Comparison of ENCODE assay signal across 24 cellular contexts in genomic region chr5:50768650-50769049, GRCh38.
"Had no signal": no experiment of that assay in that cellular context is flagged by ENCODE, and none has a peak within 500 bp of the region (broad histone marks: within the 10 kb centered on the region; RNA-seq: fewer than 3 reads in every experiment).

No MANE protein-coding gene starts in this region.

- H3K36me3 ChIP-seq: colonic mucosa, gastrocnemius medialis, pancreas, right atrium auricular region had no signal

- DNase-seq: activated B cell treated with CpG ODN at 0.5 μM for 24 hours; activated CD4-positive, alpha-beta memory T cell treated with anti-CD3 and anti-CD28 coated beads for 36 hours; activated CD4-positive, alpha-beta T cell treated with anti-CD3 and anti-CD28 coated beads for 4 hours; activated CD8-positive, alpha-beta memory T cell treated with anti-CD3 and anti-CD28 coated beads, Interleukin-2, amount 10 ng/mL, durations not matched to agents 7 days and 5 days; activated gamma-delta T cell treated with Interleukin-2 at 50 U/mL for 16 hours; central memory CD4-positive, alpha-beta T cell; colonic mucosa; endodermal cell; esophagus squamous epithelium; gastrocnemius medialis; hippocampal formation; left ventricle myocardium superior; mammary epithelial cell; midbrain; nephron progenitor cell; pancreas; psoas muscle; spleen; stimulated activated CD4-positive, alpha-beta T cell treated with anti-CD3 and anti-CD28 coated beads, Interleukin-4, amount 100 ng/mL, for 1 hour; stimulated activated naive CD8-positive, alpha-beta T cell treated with anti-CD3 and anti-CD28 coated beads, Interleukin-15, Interleukin-2, amounts not matched to agents 100 U/mL and 50 U/mL, for 24 hours; upper lobe of left lung had no signal

- H3K4me3 Mint-ChIP-seq: activated B cell treated with CpG ODN at 0.5 μM for 24 hours; activated CD4-positive, alpha-beta memory T cell treated with anti-CD3 and anti-CD28 coated beads for 36 hours; activated CD8-positive, alpha-beta memory T cell treated with anti-CD3 and anti-CD28 coated beads, Interleukin-2, amount 10 ng/mL, durations not matched to agents 7 days and 5 days; activated naive CD4-positive, alpha-beta T cell treated with anti-CD3 and anti-CD28 coated beads, Interleukin-2, amount 50 U/mL, for 24 hours; endodermal cell; nephron progenitor cell; T-helper 1 cell treated with Interleukin-12 subunit alpha and Interleukin-12 subunit beta and Interleukin-4 antibody, amounts not matched to agents 30 μg/mL and 1 μg/mL, for 36 hours had no signal

- H3K4me1 Mint-ChIP-seq: endodermal cell, nephron progenitor cell had no signal

- H3K27me3 ChIP-seq: colonic mucosa, esophagus squamous epithelium, gastrocnemius medialis, pancreas, right atrium auricular region, spleen, upper lobe of left lung had no signal

- H3K27me3 Mint-ChIP-seq: activated B cell treated with CpG ODN at 0.5 μM for 24 hours; activated CD4-positive, alpha-beta memory T cell treated with anti-CD3 and anti-CD28 coated beads for 36 hours; activated CD8-positive, alpha-beta memory T cell treated with anti-CD3 and anti-CD28 coated beads, Interleukin-2, amount 10 ng/mL, durations not matched to agents 7 days and 5 days; activated naive CD4-positive, alpha-beta T cell treated with anti-CD3 and anti-CD28 coated beads, Interleukin-2, amount 50 U/mL, for 24 hours had no signal

- H3K27ac ChIP-seq: colonic mucosa, esophagus squamous epithelium, gastrocnemius medialis, pancreas, psoas muscle, right atrium auricular region, spleen, upper lobe of left lung had no signal

- H3K27ac Mint-ChIP-seq: activated B cell treated with CpG ODN at 0.5 μM for 24 hours; activated CD4-positive, alpha-beta memory T cell treated with anti-CD3 and anti-CD28 coated beads for 36 hours; activated CD8-positive, alpha-beta memory T cell treated with anti-CD3 and anti-CD28 coated beads, Interleukin-2, amount 10 ng/mL, durations not matched to agents 7 days and 5 days; activated naive CD4-positive, alpha-beta T cell treated with anti-CD3 and anti-CD28 coated beads, Interleukin-2, amount 50 U/mL, for 24 hours; endodermal cell; nephron progenitor cell; T-helper 1 cell treated with Interleukin-12 subunit alpha and Interleukin-12 subunit beta and Interleukin-4 antibody, amounts not matched to agents 30 μg/mL and 1 μg/mL, for 36 hours had no signal

- H3K9me3 ChIP-seq: colonic mucosa, esophagus squamous epithelium, gastrocnemius medialis, pancreas, upper lobe of left lung had no signal

- H3K4me1 ChIP-seq: colonic mucosa, esophagus squamous epithelium, gastrocnemius medialis, pancreas, psoas muscle, right atrium auricular region, upper lobe of left lung had no signal

- H3K4me3 ChIP-seq: colonic mucosa, esophagus squamous epithelium, gastrocnemius medialis, pancreas, psoas muscle, right atrium auricular region, spleen, upper lobe of left lung had no signal

- ATAC-seq: activated CD8-positive, alpha-beta memory T cell treated with anti-CD3 and anti-CD28 coated beads, Interleukin-2, amount 10 ng/mL, durations not matched to agents 7 days and 5 days; gastrocnemius medialis; left ventricle myocardium superior; pancreas; psoas muscle; stimulated activated naive CD8-positive, alpha-beta T cell treated with anti-CD3 and anti-CD28 coated beads, Interleukin-15, Interleukin-2, amounts not matched to agents 100 U/mL and 50 U/mL, for 24 hours had no signal
